ENCODE assay signal across 18 cellular contexts in genomic region chr22:44196731-44197131, GRCh38. TPM values are rescaled to one million over a fixed set of nuclear protein-coding genes. Genes with fewer than 3 reads are reported as not detected.
DNase-seq lines count a peak whose midpoint lies in the region; ATAC-seq and TF ChIP-seq lines count a peak whose summit lies in the region.
"Had no signal": no experiment of that assay in that cellular context is flagged by ENCODE, and none has a peak within 500 bp of the region (broad histone marks: within the 10 kb centered on the region; RNA-seq: fewer than 3 reads in every experiment).

No MANE protein-coding gene starts in this region.

- H3K36me3 Mint-ChIP-seq in activated naive CD8-positive, alpha-beta T cell treated with anti-CD3 and anti-CD28 coated beads, Interleukin-2, amount 10 ng/mL, durations not matched to agents 7 days and 5 days: peaks cover 45% of the 10 kb centered on the region
- H3K36me3 Mint-ChIP-seq in activated naive CD8-positive, alpha-beta T cell treated with anti-CD3 and anti-CD28 coated beads, Interleukin-2, amount 50 U/mL, for 24 hours (ENCODE audit: low read depth): peaks cover 38% of the 10 kb centered on the region
- H3K36me3 Mint-ChIP-seq in activated CD4-positive, alpha-beta memory T cell treated with anti-CD3 and anti-CD28 coated beads, Interleukin-2, amount 10 ng/mL, durations not matched to agents 7 days and 5 days (ENCODE audit: low read depth): peaks cover 43% of the 10 kb centered on the region

- 57% methylated on average over 10 of the region's 10 CpGs for WGBS in prostate gland

- no peak overlapping the region for H3K27ac Mint-ChIP-seq in activated naive CD8-positive, alpha-beta T cell treated with anti-CD3 and anti-CD28 coated beads, Interleukin-2, amount 10 ng/mL, durations not matched to agents 7 days and 5 days
- H3K27ac Mint-ChIP-seq in activated naive CD8-positive, alpha-beta T cell treated with anti-CD3 and anti-CD28 coated beads, Interleukin-2, amount 50 U/mL, for 24 hours: no peak overlapping the region
- H3K27ac Mint-ChIP-seq in activated CD4-positive, alpha-beta memory T cell treated with anti-CD3 and anti-CD28 coated beads, Interleukin-2, amount 10 ng/mL, durations not matched to agents 7 days and 5 days: no peak overlapping the region
- H3K27ac Mint-ChIP-seq: CD8-positive, alpha-beta T cell; GM23338 had no signal

- H3K4me3 ChIP-seq in prostate gland: no peak overlapping the region
- H3K4me3 ChIP-seq: GM23338 had no signal

- H3K27ac ChIP-seq in prostate gland: no peak overlapping the region
- H3K27ac ChIP-seq: C4-2B, HL-60 had no signal

- no peaks in the 10 kb centered on the region for H3K9me3 ChIP-seq in prostate gland

- intact Hi-C loops in posterior vena cava (cut with DNase I): no loop called here
- intact Hi-C loops in prostate gland (cut with DNase I): no loop called here

- DNase-seq in activated naive CD8-positive, alpha-beta T cell treated with anti-CD3 and anti-CD28 coated beads, Interleukin-2, amount 10 ng/mL, durations not matched to agents 7 days and 5 days: peak; percentile 12
- no peak for DNase-seq in activated naive CD8-positive, alpha-beta T cell treated with anti-CD3 and anti-CD28 coated beads, Interleukin-2, amount 50 U/mL, for 24 hours
- DNase-seq in NCI-H1694 treated with DMSO at 0.1 percent for 48 hours (lab: John Stamatoyannopoulos, UW): peak; percentile 12
- DNase-seq in posterior vena cava (ENCODE audit: low spot score): peak; percentile 63
- no peak for DNase-seq in NCI-H128 (lab: John Stamatoyannopoulos, UW; ENCODE audit: unreplicated experiment)
- DNase-seq in prostate gland (ENCODE audit: low spot score): no peak
- no peak for DNase-seq in activated CD4-positive, alpha-beta memory T cell treated with anti-CD3 and anti-CD28 coated beads, Interleukin-2, amount 10 ng/mL, durations not matched to agents 7 days and 5 days
- DNase-seq: 8988T; AML-193; CD8-positive, alpha-beta T cell; COR-L47; DMS153; DMS79 treated with DMSO at 0.1 percent for 48 hours; EL; HCEC 1CT had no signal

- POLR2A ChIA-PET in activated naive CD8-positive, alpha-beta T cell treated with anti-CD3 and anti-CD28 coated beads, Interleukin-2, amount 10 ng/mL, durations not matched to agents 7 days and 5 days (lab: Charles Lee): interaction anchor here (0.9 to 1.1 kb wide), 2 partner anchors 14 to 16 kb away, joined by 3 read pairs; partner anchors contain the start of gene PARVG
- POLR2A ChIA-PET in activated CD4-positive, alpha-beta memory T cell treated with anti-CD3 and anti-CD28 coated beads, Interleukin-2, amount 10 ng/mL, durations not matched to agents 7 days and 5 days (lab: Charles Lee): interaction anchor here (1.2 to 8.1 kb wide), 2 partner anchors 14 to 15 kb away, joined by 3 to 67 read pairs; partner anchors contain the start of gene PARVG

- TF ChIP-seq CTCF in prostate gland (IDR thresholded peaks at IDR 0.05): no peak

- no peaks in the 10 kb centered on the region for H3K36me3 ChIP-seq in prostate gland

- no peak overlapping the region for H3K4me3 Mint-ChIP-seq in activated naive CD8-positive, alpha-beta T cell treated with anti-CD3 and anti-CD28 coated beads, Interleukin-2, amount 10 ng/mL, durations not matched to agents 7 days and 5 days
- no peak overlapping the region for H3K4me3 Mint-ChIP-seq in activated naive CD8-positive, alpha-beta T cell treated with anti-CD3 and anti-CD28 coated beads, Interleukin-2, amount 50 U/mL, for 24 hours
- no peak overlapping the region for H3K4me3 Mint-ChIP-seq in activated CD4-positive, alpha-beta memory T cell treated with anti-CD3 and anti-CD28 coated beads, Interleukin-2, amount 10 ng/mL, durations not matched to agents 7 days and 5 days
- H3K4me3 Mint-ChIP-seq: CD8-positive, alpha-beta T cell; GM23338 had no signal

- H3K4me1 ChIP-seq in prostate gland (replicated peaks): no peaks in the 10 kb centered on the region

- no peaks in the 10 kb centered on the region for H3K9me3 Mint-ChIP-seq in activated naive CD8-positive, alpha-beta T cell treated with anti-CD3 and anti-CD28 coated beads, Interleukin-2, amount 10 ng/mL, durations not matched to agents 7 days and 5 days
- H3K9me3 Mint-ChIP-seq in activated naive CD8-positive, alpha-beta T cell treated with anti-CD3 and anti-CD28 coated beads, Interleukin-2, amount 50 U/mL, for 24 hours: peaks cover 7% of the 10 kb centered on the region
- H3K9me3 Mint-ChIP-seq in activated CD4-positive, alpha-beta memory T cell treated with anti-CD3 and anti-CD28 coated beads, Interleukin-2, amount 10 ng/mL, durations not matched to agents 7 days and 5 days: no peaks in the 10 kb centered on the region
- H3K9me3 Mint-ChIP-seq: CD8-positive, alpha-beta T cell had no signal

- H3K4me1 Mint-ChIP-seq in activated naive CD8-positive, alpha-beta T cell treated with anti-CD3 and anti-CD28 coated beads, Interleukin-2, amount 10 ng/mL, durations not matched to agents 7 days and 5 days: peaks cover 41% of the 10 kb centered on the region
- peaks cover 32% of the 10 kb centered on the region for H3K4me1 Mint-ChIP-seq in activated naive CD8-positive, alpha-beta T cell treated with anti-CD3 and anti-CD28 coated beads, Interleukin-2, amount 50 U/mL, for 24 hours
- H3K4me1 Mint-ChIP-seq in activated CD4-positive, alpha-beta memory T cell treated with anti-CD3 and anti-CD28 coated beads, Interleukin-2, amount 10 ng/mL, durations not matched to agents 7 days and 5 days: peaks cover 51% of the 10 kb centered on the region

- ATAC-seq in activated naive CD8-positive, alpha-beta T cell treated with anti-CD3 and anti-CD28 coated beads, Interleukin-2, amount 10 ng/mL, durations not matched to agents 7 days and 5 days (ENCODE audit: low read depth): no peak
- no peak for ATAC-seq in activated naive CD8-positive, alpha-beta T cell treated with anti-CD3 and anti-CD28 coated beads, Interleukin-2, amount 50 U/mL, for 24 hours
- ATAC-seq: CD8-positive, alpha-beta T cell; GM23338 had no signal

- no peak for TF ChIP-seq POLR2A in prostate gland (IDR thresholded peaks at IDR 0.05)

- CTCF ChIA-PET in activated CD4-positive, alpha-beta memory T cell treated with anti-CD3 and anti-CD28 coated beads, Interleukin-2, amount 10 ng/mL, durations not matched to agents 7 days and 5 days (lab: Charles Lee): no interaction called here

- no peaks in the 10 kb centered on the region for H3K27me3 ChIP-seq in prostate gland (replicated peaks; ENCODE audit: insufficient read depth)

- no peaks in the 10 kb centered on the region for H3K27me3 Mint-ChIP-seq in activated naive CD8-positive, alpha-beta T cell treated with anti-CD3 and anti-CD28 coated beads, Interleukin-2, amount 10 ng/mL, durations not matched to agents 7 days and 5 days
- no peaks in the 10 kb centered on the region for H3K27me3 Mint-ChIP-seq in activated naive CD8-positive, alpha-beta T cell treated with anti-CD3 and anti-CD28 coated beads, Interleukin-2, amount 50 U/mL, for 24 hours
- H3K27me3 Mint-ChIP-seq in activated CD4-positive, alpha-beta memory T cell treated with anti-CD3 and anti-CD28 coated beads, Interleukin-2, amount 10 ng/mL, durations not matched to agents 7 days and 5 days: no peaks in the 10 kb centered on the region

RNA-seq across cellular contexts. Expression of gene PARVG, which starts 16.0 kb away (rescaled TPM):
- 100 to 1,000 TPM; 238 to 241 TPM for total RNA-seq in activated naive CD8-positive, alpha-beta T cell treated with anti-CD3 and anti-CD28 coated beads, Interleukin-2, amount 10 ng/mL, durations not matched to agents 7 days and 5 days
- 10 to 100 TPM in 1 of 2 donors, 1 to 10 TPM in 1; 9.8 to 14.7 TPM for total RNA-seq in posterior vena cava
- 10 to 100 TPM in 1 of 2 donors, 1 to 10 TPM in 1; 1.2 to 13.5 TPM for total RNA-seq in prostate gland
- 100 to 1,000 TPM; 123 to 128 TPM for total RNA-seq in activated CD4-positive, alpha-beta memory T cell treated with anti-CD3 and anti-CD28 coated beads, Interleukin-2, amount 10 ng/mL, durations not matched to agents 7 days and 5 days

Comparison
In these comparisons a context has a peak if more than half of its experiments do, and no peak if none do; other contexts are left out.
1. DNase-seq: peak in activated naive CD8-positive, alpha-beta T cell treated with anti-CD3 and anti-CD28 coated beads, Interleukin-2, amount 10 ng/mL, durations not matched to agents 7 days and 5 days (single experiment), NCI-H1694 treated with DMSO at 0.1 percent for 48 hours (single experiment) and posterior vena cava (single experiment); none in activated naive CD8-positive, alpha-beta T cell treated with anti-CD3 and anti-CD28 coated beads, Interleukin-2, amount 50 U/mL, for 24 hours (single experiment), NCI-H128 (single experiment), prostate gland (single experiment) and activated CD4-positive, alpha-beta memory T cell treated with anti-CD3 and anti-CD28 coated beads, Interleukin-2, amount 10 ng/mL, durations not matched to agents 7 days and 5 days (single experiment).
2. RNA of gene PARVG, which starts 16.0 kb away (total RNA-seq): 238 to 241 TPM in activated naive CD8-positive, alpha-beta T cell treated with anti-CD3 and anti-CD28 coated beads, Interleukin-2, amount 10 ng/mL, durations not matched to agents 7 days and 5 days and 123 to 128 TPM in activated CD4-positive, alpha-beta memory T cell treated with anti-CD3 and anti-CD28 coated beads, Interleukin-2, amount 10 ng/mL, durations not matched to agents 7 days and 5 days; 9.8 to 14.7 TPM in posterior vena cava and 1.2 to 13.5 TPM in prostate gland; every median in the first group is over 4 times any median in the second.